10 cellular contexts compared by ENCODE assay signal in the genomic region with DNA sequence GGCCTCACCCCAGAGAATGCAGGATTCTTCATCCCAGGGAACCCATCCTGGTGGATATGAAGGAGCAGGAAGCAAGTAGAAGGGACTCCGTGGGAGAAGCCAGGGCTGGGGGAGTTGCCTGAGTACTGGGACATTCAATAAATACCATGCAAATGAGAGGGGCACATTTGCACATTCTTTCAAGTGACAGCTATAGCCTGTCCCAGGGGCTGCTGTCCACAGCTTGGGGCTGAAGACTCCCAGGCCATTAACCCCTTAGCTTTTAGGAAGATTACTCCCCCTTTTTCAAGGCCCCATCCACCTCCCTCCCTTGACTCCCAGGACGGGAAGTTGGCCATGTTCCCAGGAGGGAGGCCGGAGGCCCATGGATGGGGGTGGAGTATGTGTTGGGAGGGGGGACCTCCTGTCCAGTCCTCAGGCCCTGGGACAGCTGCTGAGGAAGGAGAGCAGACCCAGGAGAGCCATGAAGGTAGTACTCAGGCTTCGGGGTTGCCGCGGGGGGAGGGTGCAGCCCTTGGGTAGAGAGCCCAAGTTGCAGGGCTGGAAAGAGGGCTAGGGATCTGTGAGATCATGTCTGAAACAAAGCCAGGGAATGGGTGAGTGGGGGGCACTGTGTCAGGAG. TPM values are rescaled to one million over a fixed set of nuclear protein-coding genes. Genes with fewer than 3 reads are reported as not detected.
DNase-seq lines count a peak whose midpoint lies in the region; ATAC-seq and TF ChIP-seq lines count a peak whose summit lies in the region.
"Had no signal": no experiment of that assay in that cellular context is flagged by ENCODE, and none has a peak within 500 bp of the region (broad histone marks: within the 10 kb centered on the region; RNA-seq: fewer than 3 reads in every experiment).

No MANE protein-coding gene starts in this region.

- H3K27me3 Mint-ChIP-seq in T-helper 1 cell treated with Interleukin-12 subunit alpha and Interleukin-12 subunit beta and Interleukin-4 antibody, amounts not matched to agents 30 μg/mL and 1 μg/mL, for 36 hours (ENCODE audit: low read depth) = no peaks in the 10 kb centered on the region

- peak overlapping the region; percentile 36 for H3K27ac Mint-ChIP-seq in T-helper 1 cell treated with Interleukin-12 subunit alpha and Interleukin-12 subunit beta and Interleukin-4 antibody, amounts not matched to agents 30 μg/mL and 1 μg/mL, for 36 hours

- H3K9me3 ChIP-seq in right lobe of liver (no peaks in the 10 kb centered on the region), tibial nerve (no peaks in the 10 kb centered on the region)

- no peak overlapping the region for H3K4me3 Mint-ChIP-seq in T-helper 1 cell treated with Interleukin-12 subunit alpha and Interleukin-12 subunit beta and Interleukin-4 antibody, amounts not matched to agents 30 μg/mL and 1 μg/mL, for 36 hours

- DNase-seq in T-helper 1 cell = no peak
- DNase-seq in right lobe of liver = peak; percentile 71 to 87 (median 77)
- peak in 1 of 2 donors; percentile 68 for DNase-seq in tibial nerve (ENCODE audit: low spot score in 2 of 2)
- no peak for DNase-seq in NCI-H2107 (lab: John Stamatoyannopoulos, UW)
- DNase-seq: AML-193 had no signal

- TF ChIP-seq EP300 in tibial nerve (IDR thresholded peaks at IDR 0.05) = no peak

- WGBS in right lobe of liver (ENCODE audit: insufficient coverage, low coverage, low lambda C conversion rate, missing lambda C conversion rate) = 6% methylated on average over 6 of the region's 6 CpGs
- WGBS in tibial nerve, 2 donors = 5% methylated on average over 5 to 6 of the region's 6 CpGs

- H3K36me3 ChIP-seq in right lobe of liver = no peaks in the 10 kb centered on the region
- peaks cover 0 to 9% (median 0%) of the 10 kb centered on the region in 3 donors for H3K36me3 ChIP-seq in tibial nerve

- TF ChIP-seq POLR2A in right lobe of liver (IDR thresholded peaks at IDR 0.05) (no peak), tibial nerve (IDR thresholded peaks at IDR 0.05) (peak in 1 of 2 donors; percentile 6)

- peak in 3 of 4 donors; percentile 0 to 2 (median 1) for ATAC-seq in right lobe of liver
- ATAC-seq in GM19395 (IDR thresholded peaks at IDR 0.05; ENCODE audit: unreplicated experiment) = no peak
- ATAC-seq in GM21390 (IDR thresholded peaks at IDR 0.05; ENCODE audit: unreplicated experiment) = no peak

- H3K4me3 ChIP-seq in right lobe of liver (peak overlapping the region; percentile 74 to 87 (median 76)), tibial nerve (peak overlapping the region; percentile 54 to 89 (median 70))

- H3K4me1 Mint-ChIP-seq in T-helper 1 cell treated with Interleukin-12 subunit alpha and Interleukin-12 subunit beta and Interleukin-4 antibody, amounts not matched to agents 30 μg/mL and 1 μg/mL, for 36 hours (ENCODE audit: low read depth) = peaks cover 24% of the 10 kb centered on the region

- no peaks in the 10 kb centered on the region for H3K9me3 Mint-ChIP-seq in T-helper 1 cell treated with Interleukin-12 subunit alpha and Interleukin-12 subunit beta and Interleukin-4 antibody, amounts not matched to agents 30 μg/mL and 1 μg/mL, for 36 hours

- H3K4me1 ChIP-seq in right lobe of liver = peaks cover 0 to 58% (median 21%) of the 10 kb centered on the region in 4 donors
- peaks cover 2 to 79% (median 62%) of the 10 kb centered on the region in 4 donors for H3K4me1 ChIP-seq in tibial nerve

- no peaks in the 10 kb centered on the region for H3K27me3 ChIP-seq in right lobe of liver
- no peaks in the 10 kb centered on the region for H3K27me3 ChIP-seq in tibial nerve

- no peaks in the 10 kb centered on the region for H3K36me3 Mint-ChIP-seq in T-helper 1 cell treated with Interleukin-12 subunit alpha and Interleukin-12 subunit beta and Interleukin-4 antibody, amounts not matched to agents 30 μg/mL and 1 μg/mL, for 36 hours (ENCODE audit: low read depth)

- intact Hi-C loops in right lobe of liver (cut with DNase I) = no loop called here

- H3K27ac ChIP-seq in cingulate gyrus (ENCODE audit: low read depth, low read length) (peak overlapping the region; percentile 99), right lobe of liver (peak overlapping the region; percentile 95 to 98 (median 97)), tibial nerve (peak overlapping the region; percentile 94 to 100 (median 97))

- peak in 1 of 4 donors; percentile 1 for TF ChIP-seq CTCF in right lobe of liver (IDR thresholded peaks at IDR 0.05)
- no peak for TF ChIP-seq CTCF in tibial nerve (IDR thresholded peaks at IDR 0.05)

RNA-seq across cellular contexts. Expression of a gene that starts 1.0 kb away (rescaled TPM):
- 100 to 1,000 TPM in 3 of 6 experiments, 10 to 100 TPM in 3; 50.5 to 139 (median 86.9) TPM for total RNA-seq in right lobe of liver
- total RNA-seq in tibial nerve = 100 to 1,000 TPM; 411 to 653 (median 546) TPM

RNA-seq across cellular contexts. Expression of a gene that starts 30.3 kb away (rescaled TPM):
- total RNA-seq in right lobe of liver (10 to 100 TPM; 12.3 to 18.2 (median 14.4) TPM), tibial nerve (10 to 100 TPM; 51.8 to 57.0 (median 54.3) TPM)

RNA-seq across cellular contexts. Expression of a gene that starts 42.6 kb away (rescaled TPM):
- total RNA-seq in right lobe of liver (100 to 1,000 TPM; 143 to 270 (median 180) TPM), tibial nerve (100 to 1,000 TPM; 297 to 484 (median 401) TPM)

RNA-seq across cellular contexts. Expression of a gene that starts 48.6 kb away (rescaled TPM):
- 10 to 100 TPM in 2 of 6 experiments, 1 to 10 TPM in 4; 1.7 to 25.4 (median 4.9) TPM for total RNA-seq in right lobe of liver
- total RNA-seq in tibial nerve = 1,000 to 10,000 TPM; 1,043 to 8,473 (median 5,787) TPM

RNA-seq across cellular contexts. Expression of a gene that starts 54.4 kb away (rescaled TPM):
- total RNA-seq in right lobe of liver = 1 to 10 TPM in 3 of 6 experiments, under 1 TPM in 3; 0.62 to 3.4 (median 0.99) TPM
- 1 to 10 TPM in 1 of 4 donors, under 1 TPM in 3; 0.30 to 2.9 (median 0.72) TPM for total RNA-seq in tibial nerve
- total RNA-seq: lung microvascular endothelial cell had no signal

Comparison
In these comparisons a context has a peak if more than half of its experiments do, and no peak if none do; other contexts are left out.
1. DNase-seq: peak in right lobe of liver (3 of 3); none in T-helper 1 cell (0 of 5) and NCI-H2107 (single experiment).
2. ATAC-seq: peak in right lobe of liver (3 of 4); none in GM19395 (single experiment) and GM21390 (single experiment).
3. Peak in every context shown above with its lines, with median percentiles within 50 percentile points of each other: H3K27ac ChIP-seq.